In genomic region chr2:65638438-65638837, GRCh38 we compare ENCODE assay signal across 16 cellular contexts.
DNase-seq lines count a peak whose midpoint lies in the region; ATAC-seq, FAIRE-seq and TF ChIP-seq lines count a peak whose summit lies in the region.
"Had no signal": no experiment of that assay in that cellular context is flagged by ENCODE, and none has a peak within 500 bp of the region (broad histone marks: within the 10 kb centered on the region; RNA-seq: fewer than 3 reads in every experiment).

No MANE protein-coding gene starts in this region.

- intact Hi-C loops in A673 (cut with micrococcal nuclease; ENCODE audit: unreplicated experiment) (loop anchor here (5.0 to 10.0 kb wide), 2 partner anchors 356 to 939 kb away; no protein-coding TSS in a partner anchor), Panc1 (cut with micrococcal nuclease; ENCODE audit: unreplicated experiment) (no loop called here), kidney (cut with DNase I) (no loop called here)

- DNase-seq in A673 (ENCODE audit: low spot score) (peak; percentile 77), GM23248 (peak; percentile 23), Panc1 (ENCODE audit: low read depth, low spot score) (no peak), fibroblast of pulmonary artery (ENCODE audit: low read depth) (no peak), activated T-cell treated with anti-CD3 and anti-CD28 coated beads for 4 hours (no peak), NCI-H1092 treated with DMSO at 0.1 percent for 48 hours (lab: John Stamatoyannopoulos, UW) (no peak), kidney (no peak), GOT3 (lab: John Stamatoyannopoulos, UW) (no peak)
- DNase-seq: activated CD4-positive, alpha-beta T cell treated with anti-CD3 and anti-CD28 coated beads for 48 hours; midbrain; NCI-H1105 treated with DMSO at 0.1 percent for 48 hours; NCI-H69; posterior cingulate gyrus; stimulated activated CD4-positive, alpha-beta T cell treated with anti-CD3 and anti-CD28 coated beads, Interleukin-1b, Interleukin-23, amount 100 ng/mL, for 48 hours; SW 1271 had no signal

- H3K36me3 ChIP-seq in A673 (ENCODE audit: insufficient read depth, low read length, poor library complexity, severe bottlenecking) (no peaks in the 10 kb centered on the region), GM23248 (ENCODE audit: low read depth) (no peaks in the 10 kb centered on the region), Panc1 (ENCODE audit: control insufficient read depth, insufficient read depth, low read length) (no peaks in the 10 kb centered on the region), kidney (ENCODE audit: control insufficient read depth in 1 of 2, insufficient read depth in 2 of 2, low read length in 2 of 2) (no peaks in the 10 kb centered on the region)

- peak overlapping the region; percentile 84 for H3K27ac ChIP-seq in A673 (ENCODE audit: low read depth, low read length, poor library complexity, severe bottlenecking)
- no peak overlapping the region for H3K27ac ChIP-seq in GM23248
- no peak overlapping the region for H3K27ac ChIP-seq in Panc1 (ENCODE audit: low read length)
- no peak overlapping the region for H3K27ac ChIP-seq in kidney (ENCODE audit: low read depth in 2 of 2, low read length in 2 of 2)

- no peak overlapping the region for H3K4me3 ChIP-seq in A673 (ENCODE audit: low read depth, low read length, poor library complexity, severe bottlenecking)
- H3K4me3 ChIP-seq in GM23248 = no peak overlapping the region
- H3K4me3 ChIP-seq in Panc1 (ENCODE audit: low read depth in 2 of 2, low read length in 2 of 2) = no peak overlapping the region
- no peak overlapping the region for H3K4me3 ChIP-seq in fibroblast of pulmonary artery (replicated peaks; ENCODE audit: low read depth, low read length)
- H3K4me3 ChIP-seq in kidney (ENCODE audit: low read length in 2 of 2) = no peak overlapping the region

- in situ Hi-C loops in GM23248 (cut with MboI) (no loop called here), Panc1 (cut with HindIII; ENCODE audit: low pct_unique_long_range_greater_than_20kb, low sequenced_read_pairs) (no loop called here)

- H3K4me1 ChIP-seq in A673 (ENCODE audit: insufficient read depth, low read length, poor library complexity, severe bottlenecking) (peaks cover 60% of the 10 kb centered on the region), GM23248 (ENCODE audit: insufficient read depth) (no peaks in the 10 kb centered on the region), Panc1 (ENCODE audit: control insufficient read depth, insufficient read depth, low read length) (peaks cover 6% of the 10 kb centered on the region; the same call in 1 of the 2 replicates), kidney (ENCODE audit: control insufficient read depth in 1 of 2, insufficient read depth in 1 of 2, low read depth in 1 of 2, low read length in 2 of 2) (no peaks in the 10 kb centered on the region)

- CTCF ChIA-PET in A673 (lab: Charles Lee) (interaction anchor here (0.6 to 1.1 kb wide), 2 partner anchors 72 to 582 kb away, joined by 4 read pairs; no protein-coding TSS in a partner anchor), Panc1 (lab: Charles Lee) (no interaction called here)

- no peak overlapping the region for H3K4me2 ChIP-seq in GM23248 (ENCODE audit: unreplicated experiment)

- no peaks in the 10 kb centered on the region for H3F3A ChIP-seq in GM23248 (ENCODE audit: insufficient read depth)

- H3K9ac ChIP-seq in GM23248 = no peak overlapping the region
- H3K9ac ChIP-seq in kidney (ENCODE audit: low read length in 2 of 2) = no peak overlapping the region

- POLR2A ChIA-PET in A673 (lab: Charles Lee; ENCODE audit: low non-redundant PET) = interaction anchor here (0.7 kb wide), 1 partner anchor 109 kb away, joined by 3 read pairs; no protein-coding TSS in a partner anchor
- POLR2A ChIA-PET in Panc1 (lab: Charles Lee) = no interaction called here

- no peaks in the 10 kb centered on the region for H3K27me3 ChIP-seq in A673 (replicated peaks; ENCODE audit: insufficient read depth, low read depth, low read length, poor library complexity)
- peaks cover 19% of the 10 kb centered on the region for H3K27me3 ChIP-seq in GM23248 (replicated peaks; ENCODE audit: insufficient read depth)
- peaks cover 35% of the 10 kb centered on the region for H3K27me3 ChIP-seq in Panc1 (ENCODE audit: control insufficient read depth, insufficient read depth, low read length)

- TF ChIP-seq CTCF in A673 (conservative IDR thresholded peaks at IDR 0.05; ENCODE audit: low read depth, low read length) = peak; percentile 46
- peak; percentile 46 for TF ChIP-seq CTCF in Panc1 (IDR thresholded peaks at IDR 0.05)
- TF ChIP-seq CTCF in fibroblast of pulmonary artery (IDR thresholded peaks at IDR 0.05; ENCODE audit: low read length, missing control alignments) = peak; percentile 5
- no peak for TF ChIP-seq CTCF in kidney (IDR thresholded peaks at IDR 0.05; ENCODE audit: borderline replicate concordance, extremely low read depth, insufficient read depth)

- no peaks in the 10 kb centered on the region for H4K20me1 ChIP-seq in GM23248 (ENCODE audit: insufficient read depth)

- H3K79me2 ChIP-seq in GM23248 (ENCODE audit: insufficient read depth) = no peaks in the 10 kb centered on the region

- no peaks in the 10 kb centered on the region for H3K9me2 ChIP-seq in GM23248 (ENCODE audit: insufficient read depth)

- FAIRE-seq in kidney (lab: Jason Lieb, UNC) = no peak

- no peak overlapping the region for H2AFZ ChIP-seq in GM23248

- no peak for ATAC-seq in Panc1
- ATAC-seq: stimulated activated effector memory CD8-positive, alpha-beta T cell treated with anti-CD3 and anti-CD28 coated beads, Interleukin-12 subunit alpha, Interleukin-12 subunit beta, amount 100 ng/mL, for 72 hours had no signal

- no peaks in the 10 kb centered on the region for H3K9me3 ChIP-seq in A673 (ENCODE audit: low read depth, low read length, poor library complexity, severe bottlenecking)
- no peaks in the 10 kb centered on the region for H3K9me3 ChIP-seq in GM23248 (ENCODE audit: low read depth)
- no peaks in the 10 kb centered on the region for H3K9me3 ChIP-seq in Panc1 (ENCODE audit: control insufficient read depth, insufficient read depth, low read depth, low read length)
- H3K9me3 ChIP-seq in kidney (ENCODE audit: control insufficient read depth in 1 of 2, low read length in 2 of 2) = no peaks in the 10 kb centered on the region

- BruUV-seq in A673 (replicated peaks; lab: Mats Ljungman, UMichigan) = TSS peak; percentile 30
- no TSS peak for BruUV-seq in Panc1 (replicated peaks; lab: Mats Ljungman, UMichigan)

Comparison
In these comparisons a context has a peak if more than half of its experiments do, and no peak if none do; other contexts are left out.
1. DNase-seq: peak in A673 (single experiment) and GM23248 (single experiment); none in Panc1 (single experiment), fibroblast of pulmonary artery (single experiment), activated T-cell treated with anti-CD3 and anti-CD28 coated beads for 4 hours (single experiment), NCI-H1092 treated with DMSO at 0.1 percent for 48 hours (single experiment), kidney (single experiment) and GOT3 (single experiment).